ENCODE assay signal across 11 cellular contexts in the genomic region with DNA sequence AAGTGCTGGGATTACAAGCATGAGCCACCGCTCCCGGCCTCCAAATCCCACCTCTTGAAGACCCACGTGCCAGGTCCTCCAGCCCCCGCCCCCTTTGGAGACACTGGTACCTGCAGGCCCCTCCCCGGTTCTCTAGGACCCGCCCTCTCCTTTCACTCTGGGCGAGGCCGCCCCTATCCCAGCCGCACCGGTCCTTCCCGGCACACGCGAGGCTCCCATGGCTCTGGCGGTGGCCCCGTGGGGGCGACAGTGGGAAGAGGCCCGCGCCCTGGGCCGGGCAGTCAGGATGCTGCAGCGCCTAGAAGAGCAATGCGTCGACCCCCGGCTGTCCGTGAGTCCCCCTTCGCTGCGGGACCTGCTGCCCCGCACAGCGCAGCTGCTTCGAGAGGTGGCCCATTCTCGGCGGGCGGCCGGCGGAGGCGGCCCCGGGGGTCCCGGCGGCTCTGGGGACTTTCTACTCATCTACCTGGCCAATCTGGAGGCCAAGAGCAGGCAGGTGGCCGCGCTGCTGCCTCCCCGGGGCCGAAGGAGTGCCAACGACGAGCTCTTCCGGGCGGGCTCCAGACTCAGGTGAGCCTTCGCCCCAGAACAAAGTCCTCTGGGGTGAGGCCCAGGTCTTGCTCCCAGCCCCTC. TPM values are rescaled to one million over a fixed set of nuclear protein-coding genes. Genes with fewer than 3 reads are reported as not detected.
A peak's percentile ranks its signal among the peaks of the same experiment; 100 is the strongest.
DNase-seq lines count a peak whose midpoint lies in the region; ATAC-seq and TF ChIP-seq lines count a peak whose summit lies in the region.
"Had no signal": no experiment of that assay in that cellular context is flagged by ENCODE, and none has a peak within 500 bp of the region (broad histone marks: within the 10 kb centered on the region; RNA-seq: fewer than 3 reads in every experiment).

A gene with protein sequence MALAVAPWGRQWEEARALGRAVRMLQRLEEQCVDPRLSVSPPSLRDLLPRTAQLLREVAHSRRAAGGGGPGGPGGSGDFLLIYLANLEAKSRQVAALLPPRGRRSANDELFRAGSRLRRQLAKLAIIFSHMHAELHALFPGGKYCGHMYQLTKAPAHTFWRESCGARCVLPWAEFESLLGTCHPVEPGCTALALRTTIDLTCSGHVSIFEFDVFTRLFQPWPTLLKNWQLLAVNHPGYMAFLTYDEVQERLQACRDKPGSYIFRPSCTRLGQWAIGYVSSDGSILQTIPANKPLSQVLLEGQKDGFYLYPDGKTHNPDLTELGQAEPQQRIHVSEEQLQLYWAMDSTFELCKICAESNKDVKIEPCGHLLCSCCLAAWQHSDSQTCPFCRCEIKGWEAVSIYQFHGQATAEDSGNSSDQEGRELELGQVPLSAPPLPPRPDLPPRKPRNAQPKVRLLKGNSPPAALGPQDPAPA (plus strand): TSS at position 176 of the 633 bp plus-strand sequence. CDS start 42 bp downstream, at position 218.

- no peak within 1 kb of the TSS for H3K27ac ChIP-seq in upper lobe of right lung

- no peaks in the 10 kb centered on the region for H3K9me3 Mint-ChIP-seq in activated T-cell treated with anti-CD3 and anti-CD28 coated beads, Interleukin-2, amount 50 U/mL, for 4 hours
- H3K9me3 Mint-ChIP-seq in WTC11: no peaks in the 10 kb centered on the region

- no peaks in the 10 kb centered on the region for H3K36me3 ChIP-seq in upper lobe of right lung

- H3K4me3 ChIP-seq in upper lobe of right lung: peak within 1 kb of the TSS; percentile 44

- H3K4me1 Mint-ChIP-seq in activated T-cell treated with anti-CD3 and anti-CD28 coated beads, Interleukin-2, amount 50 U/mL, for 4 hours (ENCODE audit: low read depth): no peaks in the 10 kb centered on the region
- H3K4me1 Mint-ChIP-seq in WTC11: peaks cover 4% of the 10 kb centered on the region

- no peaks in the 10 kb centered on the region for H3K4me1 ChIP-seq in upper lobe of right lung

- no peaks in the 10 kb centered on the region for H3K36me3 Mint-ChIP-seq in activated T-cell treated with anti-CD3 and anti-CD28 coated beads, Interleukin-2, amount 50 U/mL, for 4 hours (ENCODE audit: insufficient read depth)
- H3K36me3 Mint-ChIP-seq in WTC11: no peaks in the 10 kb centered on the region

- peaks cover 4% of the 10 kb centered on the region for H3K27me3 ChIP-seq in upper lobe of right lung

- H3K9me3 ChIP-seq in upper lobe of right lung: no peaks in the 10 kb centered on the region

- peak; percentile 25 to 34 for ATAC-seq in activated T-cell treated with anti-CD3 and anti-CD28 coated beads, Interleukin-2, amount 50 U/mL, for 4 hours
- peak; percentile 99 for ATAC-seq in WTC11
- ATAC-seq in upper lobe of right lung: peak; percentile 94
- no peak for ATAC-seq in GM21515 (IDR thresholded peaks at IDR 0.05; ENCODE audit: unreplicated experiment)
- ATAC-seq in GM21717 (IDR thresholded peaks at IDR 0.05; ENCODE audit: unreplicated experiment): no peak

- DNase-seq in activated T-cell treated with anti-CD3 and anti-CD28 coated beads, Interleukin-2, amount 50 U/mL, for 4 hours: no peak
- DNase-seq in activated T-cell treated with anti-CD3 and anti-CD28 coated beads, Interleukin-2, amount 50 U/mL, for 48 hours: no peak
- DNase-seq in WTC11 (ENCODE audit: low spot score) (peak; percentile 96), left kidney (ENCODE audit: low read depth, low spot score) (peak; percentile 92), upper lobe of right lung (peak; percentile 89), NCI-H524 treated with DMSO at 0.1 percent for 48 hours (lab: John Stamatoyannopoulos, UW) (no peak)
- DNase-seq: amniotic stem cell, kidney glomerular epithelial cell, T-helper 2 cell had no signal

- POLR2A ChIA-PET in WTC11 (lab: Charles Lee): interaction anchor here (1.0 kb wide), 1 partner anchor 101 kb away, joined by 4 read pairs; no protein-coding TSS in a partner anchor

- TF ChIP-seq CTCF in WTC11 (IDR thresholded peaks at IDR 0.05): no peak
- no peak for TF ChIP-seq CTCF in upper lobe of right lung (IDR thresholded peaks at IDR 0.05)

- intact Hi-C loops in upper lobe of right lung (cut with DNase I): no loop called here

- H3K4me3 Mint-ChIP-seq in activated T-cell treated with anti-CD3 and anti-CD28 coated beads, Interleukin-2, amount 50 U/mL, for 4 hours: no peak within 1 kb of the TSS
- H3K4me3 Mint-ChIP-seq in WTC11: peak within 1 kb of the TSS; percentile 61

- CTCF ChIA-PET in WTC11 (lab: Charles Lee): interaction anchor here (0.5 to 9.8 kb wide), 8 partner anchors 19 to 207 kb away, joined by 3 to 548 read pairs (median 5); partner anchors contain the start of gene NECTIN2

- H3K27ac Mint-ChIP-seq in WTC11: 0 out of 2 replicates have a peak within 1 kb of the TSS, but pooled peaks have one; percentile 6

- peaks cover 3% of the 10 kb centered on the region for H3K27me3 Mint-ChIP-seq in activated T-cell treated with anti-CD3 and anti-CD28 coated beads, Interleukin-2, amount 50 U/mL, for 4 hours (ENCODE audit: low read depth)
- H3K27me3 Mint-ChIP-seq in WTC11 (ENCODE audit: low read depth): peaks cover 17% of the 10 kb centered on the region

TF ChIP-seq in WTC11, 78 proteins besides CTCF, POLR2A, EP300 and RAD21 (continues in another document):
- no peak for TF ChIP-seq ZNF121 (CRISPR knock-in tag; IDR thresholded peaks at IDR 0.05)
- TF ChIP-seq, protein P1, sequence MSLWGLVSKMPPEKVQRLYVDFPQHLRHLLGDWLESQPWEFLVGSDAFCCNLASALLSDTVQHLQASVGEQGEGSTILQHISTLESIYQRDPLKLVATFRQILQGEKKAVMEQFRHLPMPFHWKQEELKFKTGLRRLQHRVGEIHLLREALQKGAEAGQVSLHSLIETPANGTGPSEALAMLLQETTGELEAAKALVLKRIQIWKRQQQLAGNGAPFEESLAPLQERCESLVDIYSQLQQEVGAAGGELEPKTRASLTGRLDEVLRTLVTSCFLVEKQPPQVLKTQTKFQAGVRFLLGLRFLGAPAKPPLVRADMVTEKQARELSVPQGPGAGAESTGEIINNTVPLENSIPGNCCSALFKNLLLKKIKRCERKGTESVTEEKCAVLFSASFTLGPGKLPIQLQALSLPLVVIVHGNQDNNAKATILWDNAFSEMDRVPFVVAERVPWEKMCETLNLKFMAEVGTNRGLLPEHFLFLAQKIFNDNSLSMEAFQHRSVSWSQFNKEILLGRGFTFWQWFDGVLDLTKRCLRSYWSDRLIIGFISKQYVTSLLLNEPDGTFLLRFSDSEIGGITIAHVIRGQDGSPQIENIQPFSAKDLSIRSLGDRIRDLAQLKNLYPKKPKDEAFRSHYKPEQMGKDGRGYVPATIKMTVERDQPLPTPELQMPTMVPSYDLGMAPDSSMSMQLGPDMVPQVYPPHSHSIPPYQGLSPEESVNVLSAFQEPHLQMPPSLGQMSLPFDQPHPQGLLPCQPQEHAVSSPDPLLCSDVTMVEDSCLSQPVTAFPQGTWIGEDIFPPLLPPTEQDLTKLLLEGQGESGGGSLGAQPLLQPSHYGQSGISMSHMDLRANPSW (CRISPR knock-in tag; conservative IDR thresholded peaks at IDR 0.05; ENCODE audit: low read depth): no peak
- TF ChIP-seq, protein P2, sequence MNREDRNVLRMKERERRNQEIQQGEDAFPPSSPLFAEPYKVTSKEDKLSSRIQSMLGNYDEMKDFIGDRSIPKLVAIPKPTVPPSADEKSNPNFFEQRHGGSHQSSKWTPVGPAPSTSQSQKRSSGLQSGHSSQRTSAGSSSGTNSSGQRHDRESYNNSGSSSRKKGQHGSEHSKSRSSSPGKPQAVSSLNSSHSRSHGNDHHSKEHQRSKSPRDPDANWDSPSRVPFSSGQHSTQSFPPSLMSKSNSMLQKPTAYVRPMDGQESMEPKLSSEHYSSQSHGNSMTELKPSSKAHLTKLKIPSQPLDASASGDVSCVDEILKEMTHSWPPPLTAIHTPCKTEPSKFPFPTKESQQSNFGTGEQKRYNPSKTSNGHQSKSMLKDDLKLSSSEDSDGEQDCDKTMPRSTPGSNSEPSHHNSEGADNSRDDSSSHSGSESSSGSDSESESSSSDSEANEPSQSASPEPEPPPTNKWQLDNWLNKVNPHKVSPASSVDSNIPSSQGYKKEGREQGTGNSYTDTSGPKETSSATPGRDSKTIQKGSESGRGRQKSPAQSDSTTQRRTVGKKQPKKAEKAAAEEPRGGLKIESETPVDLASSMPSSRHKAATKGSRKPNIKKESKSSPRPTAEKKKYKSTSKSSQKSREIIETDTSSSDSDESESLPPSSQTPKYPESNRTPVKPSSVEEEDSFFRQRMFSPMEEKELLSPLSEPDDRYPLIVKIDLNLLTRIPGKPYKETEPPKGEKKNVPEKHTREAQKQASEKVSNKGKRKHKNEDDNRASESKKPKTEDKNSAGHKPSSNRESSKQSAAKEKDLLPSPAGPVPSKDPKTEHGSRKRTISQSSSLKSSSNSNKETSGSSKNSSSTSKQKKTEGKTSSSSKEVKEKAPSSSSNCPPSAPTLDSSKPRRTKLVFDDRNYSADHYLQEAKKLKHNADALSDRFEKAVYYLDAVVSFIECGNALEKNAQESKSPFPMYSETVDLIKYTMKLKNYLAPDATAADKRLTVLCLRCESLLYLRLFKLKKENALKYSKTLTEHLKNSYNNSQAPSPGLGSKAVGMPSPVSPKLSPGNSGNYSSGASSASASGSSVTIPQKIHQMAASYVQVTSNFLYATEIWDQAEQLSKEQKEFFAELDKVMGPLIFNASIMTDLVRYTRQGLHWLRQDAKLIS (CRISPR knock-in tag; IDR thresholded peaks at IDR 0.05; ENCODE audit: borderline replicate concordance): no peak
- TF ChIP-seq ZBTB21 (CRISPR knock-in tag; IDR thresholded peaks at IDR 0.05; ENCODE audit: borderline replicate concordance): no peak
- TF ChIP-seq, protein P3, sequence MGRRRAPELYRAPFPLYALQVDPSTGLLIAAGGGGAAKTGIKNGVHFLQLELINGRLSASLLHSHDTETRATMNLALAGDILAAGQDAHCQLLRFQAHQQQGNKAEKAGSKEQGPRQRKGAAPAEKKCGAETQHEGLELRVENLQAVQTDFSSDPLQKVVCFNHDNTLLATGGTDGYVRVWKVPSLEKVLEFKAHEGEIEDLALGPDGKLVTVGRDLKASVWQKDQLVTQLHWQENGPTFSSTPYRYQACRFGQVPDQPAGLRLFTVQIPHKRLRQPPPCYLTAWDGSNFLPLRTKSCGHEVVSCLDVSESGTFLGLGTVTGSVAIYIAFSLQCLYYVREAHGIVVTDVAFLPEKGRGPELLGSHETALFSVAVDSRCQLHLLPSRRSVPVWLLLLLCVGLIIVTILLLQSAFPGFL (CRISPR knock-in tag; IDR thresholded peaks at IDR 0.05; ENCODE audit: borderline replicate concordance): no peak
- TF ChIP-seq ATF3 (CRISPR knock-in tag; conservative IDR thresholded peaks at IDR 0.05): no peak
- TF ChIP-seq NR3C1 (CRISPR knock-in tag; conservative IDR thresholded peaks at IDR 0.05; ENCODE audit: low read depth): no peak
- no peak for TF ChIP-seq NFYB (CRISPR knock-in tag; conservative IDR thresholded peaks at IDR 0.05; ENCODE audit: low read depth)

RNA-seq across cellular contexts. Expression of the gene that starts here (rescaled TPM):
- under 1 TPM in 1 of 3 donors, not detected in 2; 0.23 TPM for total RNA-seq in activated T-cell treated with anti-CD3 and anti-CD28 coated beads, Interleukin-2, amount 50 U/mL, for 4 hours
- 20.5 to 29.5 TPM (median 27.8 TPM) in 3 replicates for total RNA-seq in WTC11 (2021)
- 3.2 TPM for total RNA-seq in upper lobe of right lung

Comparison
In these comparisons a context has a peak if more than half of its experiments do, and no peak if none do; other contexts are left out.
1. Peak in ATAC-seq in activated T-cell treated with anti-CD3 and anti-CD28 coated beads, Interleukin-2, amount 50 U/mL, for 4 hours; RNA of the gene not detected or under 1 TPM.
2. ATAC-seq: peak in WTC11 (single experiment) and upper lobe of right lung (single experiment); none in GM21515 (single experiment) and GM21717 (single experiment).
3. DNase-seq: peak in WTC11 (single experiment), left kidney (single experiment) and upper lobe of right lung (single experiment); none in activated T-cell treated with anti-CD3 and anti-CD28 coated beads, Interleukin-2, amount 50 U/mL, for 4 hours (single experiment), activated T-cell treated with anti-CD3 and anti-CD28 coated beads, Interleukin-2, amount 50 U/mL, for 48 hours (0 of 2) and NCI-H524 treated with DMSO at 0.1 percent for 48 hours (single experiment).